9 cellular contexts compared by ENCODE assay signal in the genomic region with DNA sequence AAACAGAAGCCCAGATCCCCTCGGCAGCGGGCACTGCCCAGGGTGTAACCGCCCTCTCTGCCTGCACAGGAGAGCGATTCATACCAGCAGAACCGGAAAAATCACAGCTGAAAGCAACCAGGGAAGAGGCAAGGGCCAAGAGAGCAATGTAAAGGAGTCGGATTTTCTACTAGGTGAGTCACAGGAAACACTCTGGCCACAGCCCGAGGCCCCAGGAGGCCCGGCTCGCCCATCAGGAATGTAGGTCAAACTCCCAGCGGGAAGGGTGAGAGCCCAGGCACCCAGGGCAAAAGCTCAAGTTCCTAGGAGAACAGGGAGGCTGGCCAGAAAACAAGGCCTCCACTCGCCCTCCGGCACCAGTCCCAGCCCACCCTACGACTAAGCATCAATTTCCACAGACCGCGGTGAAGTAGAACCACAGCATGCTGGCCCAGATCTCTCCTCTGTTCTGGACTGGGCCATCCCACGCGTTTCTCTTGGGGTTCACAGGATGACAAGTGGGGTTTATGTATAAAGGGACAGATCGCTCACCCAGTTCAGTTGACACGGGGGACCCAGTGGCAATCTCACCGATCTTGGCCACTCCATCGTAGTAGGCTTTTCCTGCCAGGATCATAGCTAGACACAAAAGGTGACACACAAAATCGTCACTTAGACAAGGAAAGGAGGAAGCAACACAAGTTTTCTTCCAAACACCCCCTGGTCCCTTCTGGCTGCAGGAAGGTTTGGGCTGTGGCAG. TPM values are rescaled to one million over a fixed set of nuclear protein-coding genes. Genes with fewer than 3 reads are reported as not detected.
DNase-seq lines count a peak whose midpoint lies in the region; ATAC-seq and TF ChIP-seq lines count a peak whose summit lies in the region.
"Had no signal": no experiment of that assay in that cellular context is flagged by ENCODE, and none has a peak within 500 bp of the region (broad histone marks: within the 10 kb centered on the region; RNA-seq: fewer than 3 reads in every experiment).

No MANE protein-coding gene starts in this region.

- POLR2A ChIA-PET in RWPE1 (lab: Yijun Ruan, JAX; ENCODE audit: low non-redundant PET), result interaction anchor here (0.5 kb wide), 1 partner anchor 22 kb away, joined by 5 read pairs; no protein-coding TSS in a partner anchor

- CTCF ChIA-PET in RWPE1 (lab: Yijun Ruan, JAX), result interaction anchor here (0.6 to 0.7 kb wide), 2 partner anchors 13 to 512 kb away, joined by 4 read pairs; no protein-coding TSS in a partner anchor

- TF ChIP-seq CTCF in RWPE1 (conservative IDR thresholded peaks at IDR 0.05; ENCODE audit: low read depth), result no peak
- TF ChIP-seq CTCF in fibroblast of pulmonary artery (IDR thresholded peaks at IDR 0.05; ENCODE audit: low read length, missing control alignments), result no peak

- H3K27ac ChIP-seq in RWPE1, result peak overlapping the region; percentile 93

- in situ Hi-C loops in KBM-7 (cut with MboI; ENCODE audit: low pct_unique_long_range_greater_than_20kb, low sequenced_read_pairs), result no loop called here

- DNase-seq in ELR (ENCODE audit: low read depth) (peak; percentile 95), RWPE1 (ENCODE audit: low spot score) (peak; percentile 89), fibroblast of pulmonary artery (ENCODE audit: low read depth) (peak; percentile 71), pulmonary artery endothelial cell (ENCODE audit: low read depth, low spot score) (peak; percentile 26), GOT3 (lab: John Stamatoyannopoulos, UW) (no peak), KBM-7 (no peak), NAMALWA (ENCODE audit: low spot score) (no peak)
- DNase-seq: T-helper 1 cell had no signal

- no peak overlapping the region for H3K4me3 ChIP-seq in fibroblast of pulmonary artery (replicated peaks; ENCODE audit: low read depth, low read length)

- no peak for ATAC-seq in HG03460 (IDR thresholded peaks at IDR 0.05; ENCODE audit: unreplicated experiment)

RNA-seq across cellular contexts. Expression of a gene that starts 46.2 kb away (rescaled TPM):
- total RNA-seq in pulmonary artery endothelial cell, result under 0.01 and 0.04 TPM in 2 replicates

Comparison
In these comparisons a context has a peak if more than half of its experiments do, and no peak if none do; other contexts are left out.
1. DNase-seq: peak in ELR (single experiment), RWPE1 (single experiment), fibroblast of pulmonary artery (single experiment) and pulmonary artery endothelial cell (single experiment); none in GOT3 (single experiment), KBM-7 (single experiment) and NAMALWA (single experiment).